ENCODE assay signal across 8 cellular contexts in genomic region chr3:106824856-106825255, GRCh38.
DNase-seq lines count a peak whose midpoint lies in the region; ATAC-seq and TF ChIP-seq lines count a peak whose summit lies in the region.

No MANE protein-coding gene starts in this region.

- H2BK5ac ChIP-seq in IMR-90 (ENCODE audit: low read depth, low read length, poor library complexity, severe bottlenecking), result no peak overlapping the region

- CTCF ChIA-PET in IMR-90 (lab: Yijun Ruan, JAX), result no interaction called here
- CTCF ChIA-PET in activated CD4-positive, alpha-beta memory T cell treated with anti-CD3 and anti-CD28 coated beads, Interleukin-2, amount 10 ng/mL, durations not matched to agents 7 days and 5 days (lab: Charles Lee), result no interaction called here

- 0 out of 2 replicates have a peak overlapping the region, but pooled peaks have one; percentile 16 for H3K4ac ChIP-seq in IMR-90 (ENCODE audit: low read depth, low read length)

- no peak overlapping the region for H3K27ac Mint-ChIP-seq in neural progenitor cell
- no peak overlapping the region for H3K27ac Mint-ChIP-seq in activated CD4-positive, alpha-beta memory T cell treated with anti-CD3 and anti-CD28 coated beads, Interleukin-2, amount 10 ng/mL, durations not matched to agents 7 days and 5 days

- no peaks in the 10 kb centered on the region for H3K27me3 ChIP-seq in IMR-90 (ENCODE audit: control insufficient read depth, insufficient read depth, low read length)
- H3K27me3 ChIP-seq in neural progenitor cell, result no peaks in the 10 kb centered on the region
- H3K27me3 ChIP-seq in transverse colon, result no peaks in the 10 kb centered on the region

- no peak overlapping the region for H4K91ac ChIP-seq in IMR-90 (ENCODE audit: insufficient read depth, low read depth, low read length)

- TF ChIP-seq POLR2A in IMR-90 (IDR thresholded peaks at IDR 0.05; ENCODE audit: low read depth, low read length), result no peak
- TF ChIP-seq POLR2A in transverse colon (IDR thresholded peaks at IDR 0.05), result no peak

- no TSS peak for BruUV-seq in IMR-90 (replicated peaks; lab: Mats Ljungman, UMichigan)

- peak overlapping the region in 1 of 2 experiments; percentile 15; a peak in 1 of 4 replicates for H4K8ac ChIP-seq in IMR-90 (ENCODE audit: low read depth in 2 of 2, low read length in 2 of 2)

- peaks cover 2% of the 10 kb centered on the region for H3K27me3 Mint-ChIP-seq in neural progenitor cell (ENCODE audit: insufficient read depth, low read depth)
- H3K27me3 Mint-ChIP-seq in activated CD4-positive, alpha-beta memory T cell treated with anti-CD3 and anti-CD28 coated beads, Interleukin-2, amount 10 ng/mL, durations not matched to agents 7 days and 5 days, result peaks cover 1% of the 10 kb centered on the region

- 0 out of 2 replicates have a peak, but pooled peaks cover 3% of the 10 kb centered on the region for H3K9me1 ChIP-seq in IMR-90 (ENCODE audit: insufficient read depth, low read length)

- intact Hi-C loops in IMR-90 (cut with micrococcal nuclease) (loop anchor here (1.0 kb wide), 1 partner anchor 239 kb away; no protein-coding TSS in a partner anchor), transverse colon (cut with DNase I; ENCODE audit: low total_unique reads) (no loop called here)

- ATAC-seq in IMR-90 (ENCODE audit: low read depth), result peak; percentile 50

- H2BK120ac ChIP-seq in IMR-90 (ENCODE audit: low read depth, low read length), result peak overlapping the region; percentile 11; the same call in 1 of the 2 replicates

- H3K4me3 ChIP-seq in GM12864 (ENCODE audit: low read depth, low read length) (no peak overlapping the region), IMR-90 (ENCODE audit: insufficient read depth, low read depth, low read length) (no peak overlapping the region), cardiac fibroblast (replicated peaks in 1 of 2; ENCODE audit: low read depth in 2 of 2, low read length in 2 of 2) (no peak overlapping the region), neural progenitor cell (no peak overlapping the region), transverse colon (no peak overlapping the region)

- no peaks in the 10 kb centered on the region for H3K79me1 ChIP-seq in IMR-90 (ENCODE audit: low read depth in 1 of 2, low read length in 2 of 2)

- H3K27ac ChIP-seq in IMR-90 (ENCODE audit: insufficient read depth, low read length) (no peak overlapping the region), neural progenitor cell (peak overlapping the region; percentile 77), transverse colon (no peak overlapping the region)

- H4K20me1 ChIP-seq in IMR-90 (ENCODE audit: insufficient read depth, low read length) (no peaks in the 10 kb centered on the region), neural progenitor cell (ENCODE audit: low read depth) (no peaks in the 10 kb centered on the region)

- H3K9me3 ChIP-seq in IMR-90 (ENCODE audit: control insufficient read depth, insufficient read depth, low read length) (no peaks in the 10 kb centered on the region), neural progenitor cell (ENCODE audit: low read depth) (no peaks in the 10 kb centered on the region), transverse colon (no peaks in the 10 kb centered on the region)

- no peak overlapping the region for H3K56ac ChIP-seq in IMR-90 (ENCODE audit: extremely low read depth, insufficient read depth, low read length)

- dilution Hi-C loops in IMR-90 (cut with HindIII; ENCODE audit: low sequenced_read_pairs, unreplicated experiment), result no loop called here

- H3K9ac ChIP-seq in IMR-90 (ENCODE audit: low read depth, low read length) (no peak overlapping the region), neural progenitor cell (no peak overlapping the region)

- peaks cover 2% of the 10 kb centered on the region for H3K4me1 Mint-ChIP-seq in neural progenitor cell
- H3K4me1 Mint-ChIP-seq in activated CD4-positive, alpha-beta memory T cell treated with anti-CD3 and anti-CD28 coated beads, Interleukin-2, amount 10 ng/mL, durations not matched to agents 7 days and 5 days, result peaks cover 5% of the 10 kb centered on the region

- in situ Hi-C loops in IMR-90 (cut with MboI; ENCODE audit: low sequenced_read_pairs) (no loop called here), transverse colon (cut with MboI; ENCODE audit: low pct_ligation_motif_present in 1 of 4, low pct_unique_long_range_greater_than_20kb in 1 of 4, low sequenced_read_pairs in 3 of 4) (no loop called here)

- no peak overlapping the region for H3K4me2 ChIP-seq in IMR-90 (ENCODE audit: low read depth, low read length)
- no peak overlapping the region for H3K4me2 ChIP-seq in neural progenitor cell

- no peak overlapping the region for H2AK9ac ChIP-seq in IMR-90 (replicated peaks; ENCODE audit: low read depth, low read length, poor library complexity)

- no peak overlapping the region; the same call in 1 of the 2 replicates for H3K18ac ChIP-seq in IMR-90 (ENCODE audit: low read depth, low read length)

- H3K9me3 Mint-ChIP-seq in neural progenitor cell, result no peaks in the 10 kb centered on the region
- H3K9me3 Mint-ChIP-seq in activated CD4-positive, alpha-beta memory T cell treated with anti-CD3 and anti-CD28 coated beads, Interleukin-2, amount 10 ng/mL, durations not matched to agents 7 days and 5 days, result peaks cover 3% of the 10 kb centered on the region

- peaks cover 30% of the 10 kb centered on the region for H3F3A ChIP-seq in neural progenitor cell (ENCODE audit: low read depth)

- H2BK20ac ChIP-seq in IMR-90 (ENCODE audit: low read depth, low read length), result no peak overlapping the region; the same call in 1 of the 2 replicates

- H4K5ac ChIP-seq in IMR-90 (ENCODE audit: low read depth, low read length), result no peak overlapping the region

- no peaks in the 10 kb centered on the region for H3K36me3 Mint-ChIP-seq in neural progenitor cell
- H3K36me3 Mint-ChIP-seq in activated CD4-positive, alpha-beta memory T cell treated with anti-CD3 and anti-CD28 coated beads, Interleukin-2, amount 10 ng/mL, durations not matched to agents 7 days and 5 days (ENCODE audit: low read depth), result no peaks in the 10 kb centered on the region

- 0 out of 2 replicates have a peak overlapping the region, but pooled peaks have one; percentile 29 for H3K23ac ChIP-seq in IMR-90 (ENCODE audit: low read depth, low read length)

- peak overlapping the region; percentile 0 for H2AFZ ChIP-seq in IMR-90 (replicated peaks; ENCODE audit: low read length, poor library complexity)
- peak overlapping the region; percentile 83 for H2AFZ ChIP-seq in neural progenitor cell (replicated peaks)

- no CpG with 5 or more reads among the region's 1 CpG for WGBS in IMR-90 (ENCODE audit: extremely low coverage in 2 of 2, insufficient read length in 1 of 2), 2 experiments
- 64% methylated on average over 1 of the region's 1 CpG; no CpG with 5 or more reads in 1 of the 2 donors for WGBS in transverse colon (ENCODE audit: low coverage in 1 of 2), 2 donors

- H3K36me3 ChIP-seq in IMR-90 (ENCODE audit: control insufficient read depth, insufficient read depth, low read length) (no peaks in the 10 kb centered on the region), neural progenitor cell (no peaks in the 10 kb centered on the region), transverse colon (no peaks in the 10 kb centered on the region)

- H3K4me3 Mint-ChIP-seq in neural progenitor cell, result no peak overlapping the region
- H3K4me3 Mint-ChIP-seq in activated CD4-positive, alpha-beta memory T cell treated with anti-CD3 and anti-CD28 coated beads, Interleukin-2, amount 10 ng/mL, durations not matched to agents 7 days and 5 days, result no peak overlapping the region

- peak; percentile 44 for TF ChIP-seq CTCF in GM12864 (IDR thresholded peaks at IDR 0.05; ENCODE audit: low read depth, low read length, missing control alignments)
- TF ChIP-seq CTCF in IMR-90 (conservative IDR thresholded peaks at IDR 0.05; ENCODE audit: low read depth, low read length), result peak; percentile 36; the same call in 1 of the 2 replicates
- peak; percentile 46 for TF ChIP-seq CTCF in cardiac fibroblast (IDR thresholded peaks at IDR 0.05; ENCODE audit: low read depth, low read length)
- TF ChIP-seq CTCF in neural progenitor cell (IDR thresholded peaks at IDR 0.05), result peak; percentile 56
- TF ChIP-seq CTCF in transverse colon (IDR thresholded peaks at IDR 0.05), result no peak

- no peaks in the 10 kb centered on the region for H3K79me2 ChIP-seq in neural progenitor cell (ENCODE audit: low read depth)

- TF ChIP-seq RAD21 in IMR-90 (IDR thresholded peaks at IDR 0.05; ENCODE audit: low read length), result peak; percentile 50

- POLR2A ChIA-PET in IMR-90 (lab: Charles Lee; ENCODE audit: unreplicated experiment), result no interaction called here
- POLR2A ChIA-PET in activated CD4-positive, alpha-beta memory T cell treated with anti-CD3 and anti-CD28 coated beads, Interleukin-2, amount 10 ng/mL, durations not matched to agents 7 days and 5 days (lab: Charles Lee), result no interaction called here

- H2AK5ac ChIP-seq in IMR-90 (ENCODE audit: low read depth, low read length), result no peak overlapping the region

- no peak overlapping the region for H2BK15ac ChIP-seq in IMR-90 (ENCODE audit: low read depth, low read length)

- H3K4me1 ChIP-seq in IMR-90 (ENCODE audit: control insufficient read depth, insufficient read depth, low read length) (peaks cover 8% of the 10 kb centered on the region; the same call in 1 of the 2 replicates), neural progenitor cell (peaks cover 39% of the 10 kb centered on the region), transverse colon (peaks cover 0 to 5% (median 0%) of the 10 kb centered on the region in 4 donors)

- H3K14ac ChIP-seq in IMR-90 (replicated peaks; ENCODE audit: low read depth, low read length), result peak overlapping the region; percentile 27; the same call in 1 of the 2 replicates

- no peak for TF ChIP-seq EP300 in transverse colon (IDR thresholded peaks at IDR 0.05; ENCODE audit: low read depth)

- no peak for DNase-seq in GM12864 (ENCODE audit: low read depth)
- peak; percentile 65 for DNase-seq in IMR-90
- DNase-seq in cardiac fibroblast (ENCODE audit: low read depth in 2 of 2), result peak; percentile 48 to 71
- DNase-seq in neural progenitor cell (ENCODE audit: low spot score), result peak; percentile 47
- no peak for DNase-seq in activated CD4-positive, alpha-beta memory T cell treated with anti-CD3 and anti-CD28 coated beads, Interleukin-2, amount 10 ng/mL, durations not matched to agents 7 days and 5 days
- no peak for DNase-seq in stimulated activated CD4-positive, alpha-beta T cell treated with anti-CD3 and anti-CD28 coated beads, Interleukin-15, amount 100 ng/mL, for 24 hours
- DNase-seq in transverse colon, result no peak
- DNase-seq in NCI-H524 treated with DMSO at 0.1 percent for 48 hours (lab: John Stamatoyannopoulos, UW), result no peak

TF ChIP-seq in IMR-90, 13 proteins besides CTCF, POLR2A, EP300 and RAD21 (continues in another document):
- no peak for TF ChIP-seq MXI1 (IDR thresholded peaks at IDR 0.05; ENCODE audit: borderline replicate concordance, low read depth, low read length)

Comparison
In these comparisons a context has a peak if more than half of its experiments do, and no peak if none do; other contexts are left out.
1. DNase-seq: peak in IMR-90 (single experiment), cardiac fibroblast (2 of 2) and neural progenitor cell (single experiment); none in GM12864 (single experiment), activated CD4-positive, alpha-beta memory T cell treated with anti-CD3 and anti-CD28 coated beads, Interleukin-2, amount 10 ng/mL, durations not matched to agents 7 days and 5 days (single experiment), stimulated activated CD4-positive, alpha-beta T cell treated with anti-CD3 and anti-CD28 coated beads, Interleukin-15, amount 100 ng/mL, for 24 hours (single experiment), transverse colon (single experiment) and NCI-H524 treated with DMSO at 0.1 percent for 48 hours (single experiment).
2. CTCF ChIP-seq: peak in GM12864 (single experiment), IMR-90 (single experiment), cardiac fibroblast (single experiment) and neural progenitor cell (single experiment); none in transverse colon (0 of 5).